Comparison of ENCODE assay signal across 8 cellular contexts in the genomic region with DNA sequence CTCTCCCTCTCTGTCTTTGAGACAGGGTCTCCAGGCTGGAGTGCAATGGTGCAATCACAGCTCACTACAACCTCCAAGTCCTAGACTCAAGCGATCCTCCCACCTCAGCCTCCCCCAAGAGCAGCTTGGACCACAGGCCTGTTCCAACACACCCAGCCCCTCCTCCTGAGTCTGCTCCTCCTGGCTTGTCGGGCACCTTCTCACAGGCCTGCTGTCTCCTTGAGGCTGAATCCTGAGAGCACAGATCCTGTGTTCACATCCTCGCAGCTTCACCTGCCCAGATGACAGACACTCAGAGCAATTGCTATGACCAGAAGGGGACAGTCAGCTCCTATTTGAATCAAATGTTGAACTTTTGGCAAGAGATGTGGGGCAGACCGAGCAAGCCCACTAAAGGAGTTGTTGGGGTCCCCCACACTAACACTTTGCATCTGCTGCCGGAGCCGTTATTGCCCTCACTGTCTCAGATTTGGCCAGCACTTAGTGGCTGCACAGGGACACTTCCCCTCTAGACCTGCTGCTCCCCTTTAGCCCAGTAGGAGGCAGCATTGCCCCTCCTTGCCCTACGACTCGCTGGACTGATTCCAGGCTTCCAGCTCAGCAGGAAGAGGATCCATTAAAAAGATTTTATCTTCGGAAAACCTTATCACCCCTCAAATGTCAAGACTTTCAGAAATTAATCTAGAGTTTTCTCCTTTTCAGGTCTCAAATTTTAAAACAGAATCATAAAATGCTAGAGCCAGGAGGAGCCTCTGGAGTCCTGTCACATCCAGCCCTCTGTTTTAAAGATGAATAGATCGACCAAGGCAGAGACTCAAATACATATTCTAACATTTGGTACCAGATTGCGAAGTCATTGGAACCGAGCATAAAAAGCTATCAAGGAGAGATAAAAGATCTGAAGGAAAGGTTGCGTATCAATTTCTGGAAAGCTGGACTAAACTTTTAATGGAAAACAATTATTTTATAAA.
DNase-seq lines count a peak whose midpoint lies in the region; ATAC-seq, FAIRE-seq and TF ChIP-seq lines count a peak whose summit lies in the region.

No MANE protein-coding gene starts in this region.

- DNase-seq in CD4-positive, alpha-beta T cell, result peak; percentile 24 to 56 (median 38)
- DNase-seq in GM19240 (ENCODE audit: insufficient read length, low spot score), result peak; percentile 60
- peak; percentile 96 for DNase-seq in HuH-7 (ENCODE audit: low spot score)
- DNase-seq in RWPE1 (ENCODE audit: low spot score), result peak; percentile 75
- peak; percentile 1 to 13 (median 6) for DNase-seq in activated naive CD4-positive, alpha-beta T cell (lab: John Stamatoyannopoulos, UW)
- peak; percentile 52 for DNase-seq in globus pallidus (ENCODE audit: low spot score)
- peak; percentile 46 to 80 for DNase-seq in trophoblast cell
- peak; percentile 81 for DNase-seq in urothelium cell line (ENCODE audit: low spot score)

- H2AK5ac ChIP-seq in trophoblast cell (ENCODE audit: low read length), result no peak overlapping the region

- TF ChIP-seq CTCF in CD4-positive, alpha-beta T cell (IDR thresholded peaks at IDR 0.05), result peak; percentile 73
- TF ChIP-seq CTCF in RWPE1 (conservative IDR thresholded peaks at IDR 0.05; ENCODE audit: low read depth), result peak; percentile 79

- no peak overlapping the region for H4K12ac ChIP-seq in trophoblast cell (ENCODE audit: low read depth, low read length)

- no peak overlapping the region for H3K18ac ChIP-seq in trophoblast cell (ENCODE audit: low read length)

- H3K4me3 Mint-ChIP-seq in CD4-positive, alpha-beta T cell, result no peak overlapping the region

- no peak for ATAC-seq in CD4-positive, alpha-beta T cell (ENCODE audit: poor library complexity)

- intact Hi-C loops in CD4-positive, alpha-beta T cell (cut with DNase I, micrococcal nuclease), result loop anchor here (2.0 to 10.0 kb wide), 5 partner anchors 119 to 1692 kb away; no protein-coding TSS in a partner anchor

- H3K27ac ChIP-seq in CD4-positive, alpha-beta T cell (ENCODE audit: low read depth, low read length), result no peak overlapping the region
- H3K27ac ChIP-seq in RWPE1, result no peak overlapping the region
- no peak overlapping the region for H3K27ac ChIP-seq in trophoblast cell (ENCODE audit: low read depth, low read length)

- no peaks in the 10 kb centered on the region for H3K4me1 Mint-ChIP-seq in CD4-positive, alpha-beta T cell (ENCODE audit: low read depth)

- H3K79me1 ChIP-seq in trophoblast cell (ENCODE audit: low read length), result no peaks in the 10 kb centered on the region

- FAIRE-seq in urothelium cell line (lab: Jason Lieb, UNC), result peak; percentile 70

- no peak overlapping the region for H3K4me2 ChIP-seq in trophoblast cell (ENCODE audit: low read length)

- no peak overlapping the region for H3K4me3 ChIP-seq in trophoblast cell (ENCODE audit: low read depth, low read length)

- peaks cover 23% of the 10 kb centered on the region for H3K27me3 Mint-ChIP-seq in CD4-positive, alpha-beta T cell

- H3K36me3 ChIP-seq in trophoblast cell (ENCODE audit: control insufficient read depth in 1 of 2, insufficient read depth in 2 of 2, low read length in 2 of 2), result no peaks in the 10 kb centered on the region

- no peak overlapping the region for H2BK120ac ChIP-seq in trophoblast cell (ENCODE audit: insufficient read depth, low read length, poor library complexity)

- H3K79me2 ChIP-seq in trophoblast cell (ENCODE audit: control insufficient read depth, insufficient read depth, low read length, poor library complexity), result no peaks in the 10 kb centered on the region

- POLR2A ChIA-PET in CD4-positive, alpha-beta T cell (lab: Charles Lee), result interaction anchor here (0.8 kb wide), 1 partner anchor 438 kb away, joined by 3 read pairs; no protein-coding TSS in a partner anchor
- POLR2A ChIA-PET in RWPE1 (lab: Yijun Ruan, JAX; ENCODE audit: low non-redundant PET), result interaction anchor here (1.2 kb wide), 1 partner anchor 166 kb away, joined by 3 read pairs; no protein-coding TSS in a partner anchor

- no peak overlapping the region for H2AFZ ChIP-seq in trophoblast cell (ENCODE audit: insufficient read depth, low read length, poor library complexity)

- H3K27me3 ChIP-seq in CD4-positive, alpha-beta T cell (ENCODE audit: control insufficient read depth, insufficient read depth, low read length), result no peaks in the 10 kb centered on the region
- no peaks in the 10 kb centered on the region for H3K27me3 ChIP-seq in trophoblast cell (ENCODE audit: insufficient read depth, low read length)

- H3K4ac ChIP-seq in trophoblast cell (ENCODE audit: low read depth, low read length), result no peak overlapping the region

- no CpG with 5 or more reads among the region's 13 CpGs for WGBS in trophoblast cell (ENCODE audit: extremely low coverage, insufficient coverage, insufficient read length)

- H3K9me3 Mint-ChIP-seq in CD4-positive, alpha-beta T cell, result no peaks in the 10 kb centered on the region

- no peaks in the 10 kb centered on the region for H3K36me3 Mint-ChIP-seq in CD4-positive, alpha-beta T cell (ENCODE audit: low read depth)

- no peak overlapping the region for H3K9ac ChIP-seq in trophoblast cell (ENCODE audit: low read length)

- H2BK5ac ChIP-seq in trophoblast cell (ENCODE audit: low read depth, low read length, poor library complexity), result no peak overlapping the region

- no peaks in the 10 kb centered on the region for H3K9me3 ChIP-seq in CD4-positive, alpha-beta T cell (ENCODE audit: control insufficient read depth, low read length)
- H3K9me3 ChIP-seq in trophoblast cell (ENCODE audit: insufficient read depth, low read depth, low read length), result no peaks in the 10 kb centered on the region

- no peaks in the 10 kb centered on the region for H3K4me1 ChIP-seq in trophoblast cell (ENCODE audit: control insufficient read depth in 1 of 2, insufficient read depth in 2 of 2, low read length in 2 of 2)

- no peak overlapping the region for H3K27ac Mint-ChIP-seq in CD4-positive, alpha-beta T cell

- H4K8ac ChIP-seq in trophoblast cell (ENCODE audit: low read depth, low read length), result no peak overlapping the region

- CTCF ChIA-PET in CD4-positive, alpha-beta T cell (lab: Charles Lee), result interaction anchor here (0.6 to 1.4 kb wide), 12 partner anchors 10 to 1689 kb away, joined by 3 to 7 read pairs (median 3); a partner anchor contains a TSS
- CTCF ChIA-PET in RWPE1 (lab: Yijun Ruan, JAX), result interaction anchor here (0.5 to 1.5 kb wide), 24 partner anchors 9 to 846 kb away, joined by 3 to 23 read pairs (median 3); no protein-coding TSS in a partner anchor

- H2BK12ac ChIP-seq in trophoblast cell (ENCODE audit: low read length), result no peak overlapping the region

- no peak overlapping the region for H3K23ac ChIP-seq in trophoblast cell (ENCODE audit: low read length)

- no peak overlapping the region for H4K91ac ChIP-seq in trophoblast cell (ENCODE audit: low read depth, low read length)

- H3K14ac ChIP-seq in trophoblast cell (ENCODE audit: low read length), result no peak overlapping the region

Comparison
In these comparisons a context has a peak if more than half of its experiments do, and no peak if none do; other contexts are left out.
1. DNase-seq: peak in every context shown above with its lines; median percentile 96 in HuH-7; 81 in urothelium cell line; 75 in RWPE1; 63 in trophoblast cell; 60 in GM19240; 52 in globus pallidus; 38 in CD4-positive, alpha-beta T cell; 6 in activated naive CD4-positive, alpha-beta T cell.